In genomic region chr5:78360674-78361225, GRCh38 we compare ENCODE assay signal across 8 cellular contexts. TPM values are rescaled to one million over a fixed set of nuclear protein-coding genes. Genes with fewer than 3 reads are reported as not detected.
DNase-seq lines count a peak whose midpoint lies in the region; ATAC-seq, FAIRE-seq and TF ChIP-seq lines count a peak whose summit lies in the region.

No MANE protein-coding gene starts in this region.

- peak overlapping the region; percentile 96 for H3K4me3 ChIP-seq in A549
- H3K4me3 ChIP-seq in astrocyte of the spinal cord (ENCODE audit: low read depth, low read length) = peak overlapping the region; percentile 96

- DNase-seq in A549 (ENCODE audit: low read depth in 1 of 2, low spot score in 1 of 2) = peak in 1 of 2 experiments; percentile 62
- peak; percentile 13 for DNase-seq in GM19240 (ENCODE audit: insufficient read length, low spot score)
- peak; percentile 68 for DNase-seq in T-helper 22 cell (ENCODE audit: low read depth)
- no peak for DNase-seq in astrocyte of the spinal cord (ENCODE audit: low read depth, low spot score)
- peak; percentile 49 for DNase-seq in iPS-NIHi11 (ENCODE audit: low spot score)
- peak in 2 of 3 donors; percentile 21 to 39 for DNase-seq in stimulated activated CD4-positive, alpha-beta T cell treated with anti-CD3 and anti-CD28 coated beads, Interleukin-12 subunit alpha, Interleukin-12 subunit beta, amount 100 ng/mL, for 48 hours (ENCODE audit: low read depth in 2 of 3, low spot score in 1 of 3)
- DNase-seq in GDM1 (lab: John Stamatoyannopoulos, UW) = no peak

- H3K4me2 ChIP-seq in A549 = peak overlapping the region; percentile 87

- no peak for TF ChIP-seq EP300 in A549 (IDR thresholded peaks at IDR 0.05)

- no peak for TF ChIP-seq POLR2A in A549 (IDR thresholded peaks at IDR 0.05; ENCODE audit: low read length)

- WGBS in A549 (ENCODE audit: missing lambda C conversion rate) = 2% methylated on average over 7 of the region's 50 CpGs

- peak overlapping the region; percentile 96 to 98 for H3K27ac ChIP-seq in A549

- no peaks in the 10 kb centered on the region for H3K9me3 ChIP-seq in A549

- no peak for FAIRE-seq in A549 (lab: Jason Lieb, UNC)

- in situ Hi-C loops in astrocyte of the spinal cord (cut with HindIII; ENCODE audit: low sequenced_read_pairs) = no loop called here

- ATAC-seq in A549 = peak; percentile 55 to 66
- peak; percentile 44 for ATAC-seq in HG03439 (IDR thresholded peaks at IDR 0.05; ENCODE audit: unreplicated experiment)

- CTCF ChIA-PET in A549 (lab: Yijun Ruan, JAX) = interaction anchor here (0.6 to 1.8 kb wide), 13 partner anchors 10 to 842 kb away, joined by 3 to 7 read pairs (median 4); partner anchors contain the start of gene AP3B1

- TF ChIP-seq RAD21 in A549 (conservative IDR thresholded peaks at IDR 0.05 in 1 of 2, IDR thresholded peaks at IDR 0.05 in 1 of 2) = no peak

- no peak for TF ChIP-seq CTCF in A549 (IDR thresholded peaks at IDR 0.05)
- no peak for TF ChIP-seq CTCF in astrocyte of the spinal cord (IDR thresholded peaks at IDR 0.05; ENCODE audit: low read depth, low read length)

- peaks cover 18% of the 10 kb centered on the region for H3K4me1 ChIP-seq in A549

- POLR2A ChIA-PET in A549 (lab: Yijun Ruan, JAX) = interaction anchor here (0.6 to 1.7 kb wide), 10 partner anchors 9 to 1164 kb away, joined by 3 to 34 read pairs (median 3); partner anchors contain the start of gene AP3B1

TF ChIP-seq in A549, 52 proteins besides CTCF, POLR2A, EP300 and RAD21:
- TF ChIP-seq RARB (CRISPR knock-in tag; IDR thresholded peaks at IDR 0.05) (no peak), KDM5A (IDR thresholded peaks at IDR 0.05) (0 out of 2 replicates have a peak, but pooled peaks have one; percentile 11)

RNA-seq across cellular contexts. Expression of gene SCAMP1, which starts 0.3 kb away (rescaled TPM):
- polyA plus RNA-seq in A549 (2011; rRNA removed) (42.2 and 47.4 TPM in 2 replicates), A549 (2017; fragmentation: RNase III; extraction: RNeasy Plus Mini Kit Qiagen cat#74134 plus additional on column Dnase treatment) (21.3 to 23.8 TPM (median 22.5 TPM) in 3 replicates)
- 5.6 and 7.8 TPM in 2 replicates for polyA plus RNA-seq in A549 (2012; cell fraction: cytosol; rRNA removed)
- polyA plus RNA-seq in A549 (2012; cell fraction: nucleus; rRNA removed) = 3.3 and 4.0 TPM in 2 replicates
- polyA minus RNA-seq in A549 (2011; rRNA and poly(A)+ RNA removed) = 36.9 and 47.9 TPM in 2 replicates

Comparison
In these comparisons a context has a peak if more than half of its experiments do, and no peak if none do; other contexts are left out.
1. DNase-seq: peak in GM19240 (single experiment), T-helper 22 cell (single experiment), iPS-NIHi11 (single experiment) and stimulated activated CD4-positive, alpha-beta T cell treated with anti-CD3 and anti-CD28 coated beads, Interleukin-12 subunit alpha, Interleukin-12 subunit beta, amount 100 ng/mL, for 48 hours (2 of 3); none in astrocyte of the spinal cord (single experiment) and GDM1 (single experiment).